ENCODE assay signal across 26 cellular contexts in the genomic region with DNA sequence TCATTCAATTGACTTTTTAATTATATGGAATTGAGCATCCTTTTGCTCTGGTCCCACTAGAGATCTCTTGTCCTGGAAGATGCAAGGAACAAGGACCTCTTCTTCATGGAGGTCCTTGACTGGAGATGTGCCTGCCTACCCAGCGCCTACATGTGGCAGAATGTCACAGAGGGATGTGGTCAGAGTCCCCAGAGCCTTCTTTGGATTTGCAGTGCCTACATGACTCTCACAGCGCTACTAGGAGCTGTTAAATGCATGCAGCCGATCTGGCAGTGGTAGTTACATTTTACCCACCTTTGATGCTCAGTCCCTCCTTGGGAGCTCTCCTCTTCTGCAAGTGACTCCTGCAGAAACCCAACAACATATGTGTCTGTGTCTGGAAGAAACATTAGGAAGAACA. TPM values are rescaled to one million over a fixed set of nuclear protein-coding genes. Genes with fewer than 3 reads are reported as not detected.
"Had no signal": no experiment of that assay in that cellular context is flagged by ENCODE, and none has a peak within 500 bp of the region (broad histone marks: within the 10 kb centered on the region; RNA-seq: fewer than 3 reads in every experiment).

No MANE protein-coding gene starts in this region.

- H3K36me3 Mint-ChIP-seq: activated CD4-positive, alpha-beta memory T cell treated with anti-CD3 and anti-CD28 coated beads for 36 hours; activated naive CD8-positive, alpha-beta T cell had no signal

- H3K27me3 ChIP-seq: breast epithelium had no signal

- H3K4me1 ChIP-seq: breast epithelium had no signal

- H3K36me3 ChIP-seq: breast epithelium had no signal

- H3K9me3 ChIP-seq: breast epithelium had no signal

- H3K4me3 Mint-ChIP-seq: activated CD4-positive, alpha-beta memory T cell treated with anti-CD3 and anti-CD28 coated beads for 36 hours; activated CD4-positive, alpha-beta T cell treated with anti-CD3 and anti-CD28 coated beads, Interleukin-2, amount 10 ng/mL, durations not matched to agents 7 days and 5 days; activated naive CD4-positive, alpha-beta T cell treated with anti-CD3 and anti-CD28 coated beads for 36 hours; activated naive CD8-positive, alpha-beta T cell; activated T-helper 17 cell treated with anti-CD3 and anti-CD28 coated beads, Interleukin-2, amount 50 U/mL, for 72 hours; T-helper 17 cell had no signal

- H3K27ac ChIP-seq: breast epithelium had no signal

- H3K4me3 ChIP-seq: breast epithelium, K562 had no signal

- DNase-seq: activated CD4-positive, alpha-beta memory T cell treated with anti-CD3 and anti-CD28 coated beads for 36 hours; activated CD4-positive, alpha-beta T cell treated with anti-CD3 and anti-CD28 coated beads, Interleukin-2, amount 10 ng/mL, durations not matched to agents 7 days and 5 days; activated CD4-positive, CD25-positive, alpha-beta regulatory T cell; activated CD8-positive, alpha-beta memory T cell treated with anti-CD3 and anti-CD28 coated beads for 24 hours; activated gamma-delta T cell; activated naive CD4-positive, alpha-beta T cell treated with anti-CD3 and anti-CD28 coated beads for 36 hours; activated T-cell treated with anti-CD3 and anti-CD28 coated beads for 4 hours; activated T-cell treated with anti-CD3 and anti-CD28 coated beads, Interleukin-2, amount 50 U/mL, for 48 hours; amygdala; caudate nucleus; Kasumi-1; NCI-H1105; NCI-H1436; NCI-H1694 treated with DMSO at 0.1 percent for 48 hours; NCI-H2081; NCI-H510A treated with DMSO at 0.1 percent for 48 hours; NCI-H69; PC-3; SIG-M5; T-helper 17 cell; T-helper 9 cell had no signal

- ATAC-seq: activated T-helper 17 cell treated with anti-CD3 and anti-CD28 coated beads, Interleukin-2, amount 50 U/mL, for 72 hours; K562; PC-3; T-helper 17 cell had no signal

- H3K27ac Mint-ChIP-seq: activated CD4-positive, alpha-beta memory T cell treated with anti-CD3 and anti-CD28 coated beads for 36 hours; activated CD4-positive, alpha-beta T cell treated with anti-CD3 and anti-CD28 coated beads, Interleukin-2, amount 10 ng/mL, durations not matched to agents 7 days and 5 days; activated naive CD4-positive, alpha-beta T cell treated with anti-CD3 and anti-CD28 coated beads for 36 hours; activated naive CD8-positive, alpha-beta T cell; activated T-helper 17 cell treated with anti-CD3 and anti-CD28 coated beads, Interleukin-2, amount 50 U/mL, for 72 hours; T-helper 17 cell had no signal

- H3K27me3 Mint-ChIP-seq: activated CD4-positive, alpha-beta T cell treated with anti-CD3 and anti-CD28 coated beads, Interleukin-2, amount 10 ng/mL, durations not matched to agents 7 days and 5 days; activated naive CD8-positive, alpha-beta T cell; activated T-helper 17 cell treated with anti-CD3 and anti-CD28 coated beads, Interleukin-2, amount 50 U/mL, for 72 hours had no signal

- H3K9me3 Mint-ChIP-seq: activated CD4-positive, alpha-beta memory T cell treated with anti-CD3 and anti-CD28 coated beads for 36 hours; activated CD4-positive, alpha-beta T cell treated with anti-CD3 and anti-CD28 coated beads, Interleukin-2, amount 10 ng/mL, durations not matched to agents 7 days and 5 days; activated naive CD4-positive, alpha-beta T cell treated with anti-CD3 and anti-CD28 coated beads for 36 hours; activated T-helper 17 cell treated with anti-CD3 and anti-CD28 coated beads, Interleukin-2, amount 50 U/mL, for 72 hours had no signal

RNA-seq across cellular contexts. Expression of a gene that starts 51.9 kb away (rescaled TPM):
- total RNA-seq: cerebellum, PC-3 had no signal
